ENCODE assay signal across 21 cellular contexts in the genomic region with DNA sequence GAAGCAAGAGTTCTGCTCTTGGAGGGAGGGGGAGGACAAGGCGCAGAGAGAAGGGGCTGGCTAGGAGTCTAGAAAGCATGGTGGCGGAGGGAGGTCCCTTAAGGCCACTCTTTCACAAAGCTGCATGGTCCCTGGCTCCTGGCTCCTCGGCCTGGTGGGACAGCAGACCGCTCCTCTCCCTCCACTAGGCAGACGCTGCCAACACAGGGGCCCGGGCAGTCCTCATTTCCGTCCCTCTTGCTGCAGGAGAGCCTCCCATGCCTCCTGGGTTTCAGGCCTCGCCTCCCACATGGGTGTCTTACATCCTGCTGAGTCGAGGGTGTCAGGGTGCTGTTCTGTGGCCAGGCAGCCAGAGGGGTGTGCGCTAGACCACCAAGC.
A peak's percentile ranks its signal among the peaks of the same experiment; 100 is the strongest.
DNase-seq lines count a peak whose midpoint lies in the region; ATAC-seq, FAIRE-seq and TF ChIP-seq lines count a peak whose summit lies in the region.
"Had no signal": no experiment of that assay in that cellular context is flagged by ENCODE, and none has a peak within 500 bp of the region (broad histone marks: within the 10 kb centered on the region; RNA-seq: fewer than 3 reads in every experiment).

No MANE protein-coding gene starts in this region.

- DNase-seq in K562 (ENCODE audit: extremely low read depth in 1 of 4, low spot score in 3 of 4) (no peak), suprapubic skin (ENCODE audit: low spot score in 2 of 2) (no peak), GOT3 (lab: John Stamatoyannopoulos, UW) (no peak), left colon (no peak)
- DNase-seq in activated CD4-positive, alpha-beta T cell treated with anti-CD3 and anti-CD28 coated beads for 1 hour: no peak
- DNase-seq: activated CD4-positive, alpha-beta T cell treated with anti-CD3 and anti-CD28 coated beads, Interleukin-2, amount 10 ng/mL, durations not matched to agents 24 days and 14 days; activated CD8-positive, alpha-beta memory T cell treated with anti-CD3 and anti-CD28 coated beads, Interleukin-2, amount 50 U/mL, for 4 hours; activated effector memory CD4-positive, alpha-beta T cell treated with anti-CD3 and anti-CD28 coated beads, Interleukin-2, amount 50 U/mL, for 16 hours; Caco-2; caudate nucleus; natural killer cell; NCI-H1930; NCI-H446; psoas muscle; substantia nigra had no signal

- POLR2A ChIA-PET in HEK293 (lab: Yijun Ruan, JAX): no interaction called here
- POLR2A ChIA-PET in K562 (lab: Yijun Ruan, JAX): interaction anchor here (0.5 to 1.6 kb wide), 3 partner anchors 9 to 1024 kb away, joined by 3 to 5 read pairs (median 5); no protein-coding TSS in a partner anchor

- intact Hi-C loops in K562 (cut with micrococcal nuclease): no loop called here
- intact Hi-C loops in left colon (cut with DNase I, micrococcal nuclease): no loop called here

- no peak overlapping the region; a peak in 1 of 4 replicates for H3K9ac ChIP-seq in K562 (ENCODE audit: insufficient read depth in 1 of 2, low read depth in 2 of 2, low read length in 2 of 2)

- peaks cover 8% of the 10 kb centered on the region for H4K20me1 ChIP-seq in K562 (replicated peaks; ENCODE audit: control insufficient read depth, insufficient read depth, low read length)

- no peak overlapping the region for H2AFZ ChIP-seq in K562 (ENCODE audit: low read depth, low read length)

- TF ChIP-seq POLR2A in K562 (conservative IDR thresholded peaks at IDR 0.05) (no peak), suprapubic skin (IDR thresholded peaks at IDR 0.05) (no peak)

- 42% methylated on average over 10 of the region's 10 CpGs for WGBS in K562 (ENCODE audit: insufficient coverage, low coverage, missing lambda C conversion rate)
- WGBS in suprapubic skin: 86% methylated on average over 10 of the region's 10 CpGs

- H3K27ac ChIP-seq in HEK293 (ENCODE audit: extremely low read depth, low read depth, low read length): no peak overlapping the region
- no peak overlapping the region for H3K27ac ChIP-seq in K562 (ENCODE audit: extremely low read depth, low read depth, low read length)
- H3K27ac ChIP-seq in muscle layer of duodenum (ENCODE audit: low read length): peak overlapping the region; percentile 23
- peak overlapping the region; percentile 6 for H3K27ac ChIP-seq in suprapubic skin
- H3K27ac ChIP-seq: HL-60 had no signal

- ATAC-seq in K562: no peak
- no peak for ATAC-seq in left colon
- ATAC-seq: natural killer cell, psoas muscle had no signal

- in situ Hi-C loops in K562 (cut with MboI): no loop called here

- no peak for TF ChIP-seq CTCF in HEK293 (tag by site-specific recombination; IDR thresholded peaks at IDR 0.05)
- no peak for TF ChIP-seq CTCF in K562 (IDR thresholded peaks at IDR 0.05 in 2 of 3, conservative IDR thresholded peaks at IDR 0.05 in 1 of 3; ENCODE audit: insufficient read depth in 2 of 3, low read depth in 1 of 3, low read length in 3 of 3)
- TF ChIP-seq CTCF in suprapubic skin (IDR thresholded peaks at IDR 0.05): no peak

- H3K79me2 ChIP-seq in K562 (ENCODE audit: control insufficient read depth, insufficient read depth, low read length): no peaks in the 10 kb centered on the region

- no peak for FAIRE-seq in K562 (lab: Jason Lieb, UNC)
- FAIRE-seq: TTC549 had no signal

- TF ChIP-seq EP300 in K562 (IDR thresholded peaks at IDR 0.05; ENCODE audit: low read length) (no peak), suprapubic skin (IDR thresholded peaks at IDR 0.05) (no peak)

- H3K4me2 ChIP-seq in K562 (ENCODE audit: insufficient read depth, low read length): no peak overlapping the region

- TF ChIP-seq RAD21 in K562 (CRISPR knock-in tag; conservative IDR thresholded peaks at IDR 0.05 in 1 of 2, IDR thresholded peaks at IDR 0.05 in 1 of 2): no peak

- H3K9me3 ChIP-seq in HEK293 (ENCODE audit: control insufficient read depth, insufficient read depth, low read depth, low read length) (no peaks in the 10 kb centered on the region), K562 (replicated peaks; ENCODE audit: control insufficient read depth, insufficient read depth, low read depth, low read length) (no peaks in the 10 kb centered on the region), muscle layer of duodenum (ENCODE audit: control insufficient read depth in 1 of 2, low read length in 2 of 2) (no peaks in the 10 kb centered on the region), suprapubic skin (no peaks in the 10 kb centered on the region)
- H3K9me3 ChIP-seq: adrenal gland, Caco-2, psoas muscle had no signal

- CTCF ChIA-PET in HEK293 (lab: Yijun Ruan, JAX): interaction anchor here (0.6 kb wide), 1 partner anchor 94 kb away, joined by 6 read pairs; no protein-coding TSS in a partner anchor
- CTCF ChIA-PET in K562 (lab: Yijun Ruan, JAX; ENCODE audit: low intra/inter-chr PET ratio): no interaction called here

- no peak overlapping the region for H3K4me3 ChIP-seq in HEK293 (ENCODE audit: low read depth, low read length)
- no peak overlapping the region for H3K4me3 ChIP-seq in K562
- H3K4me3 ChIP-seq in muscle layer of duodenum (ENCODE audit: low read depth in 1 of 2, low read length in 2 of 2): no peak overlapping the region
- no peak overlapping the region for H3K4me3 ChIP-seq in suprapubic skin
- H3K4me3 ChIP-seq: adrenal gland, lung, psoas muscle had no signal

- BruUV-seq in K562 (replicated peaks; lab: Mats Ljungman, UMichigan): no TSS peak

- no peaks in the 10 kb centered on the region for H3K9me1 ChIP-seq in K562 (ENCODE audit: control insufficient read depth, insufficient read depth, low read length)

- H3K36me3 ChIP-seq in HEK293 (ENCODE audit: control insufficient read depth in 2 of 2, insufficient read depth in 1 of 2, low read length in 2 of 2) (no peaks in the 10 kb centered on the region), K562 (ENCODE audit: control insufficient read depth, insufficient read depth, low read length) (no peaks in the 10 kb centered on the region), muscle layer of duodenum (ENCODE audit: control insufficient read depth in 1 of 2, insufficient read depth in 2 of 2, low read length in 2 of 2) (no peaks in the 10 kb centered on the region), suprapubic skin (peaks cover 3% of the 10 kb centered on the region)
- H3K36me3 ChIP-seq: adrenal gland had no signal

- H3K4me1 ChIP-seq in HEK293 (ENCODE audit: control insufficient read depth, insufficient read depth, low read length) (peaks cover 11% of the 10 kb centered on the region), K562 (replicated peaks in 1 of 2; ENCODE audit: control insufficient read depth in 2 of 2, insufficient read depth in 2 of 2, low read length in 2 of 2) (peaks cover 9 to 51% of the 10 kb centered on the region in 2 experiments; a peak in 4 of 5 replicates), muscle layer of duodenum (ENCODE audit: control insufficient read depth in 1 of 2, insufficient read depth in 2 of 2, low read length in 2 of 2) (peaks cover 25 to 79% of the 10 kb centered on the region in 2 donors), suprapubic skin (peaks cover 82% of the 10 kb centered on the region)

- H3K27me3 ChIP-seq in K562 (ENCODE audit: control insufficient read depth in 2 of 2, insufficient read depth in 2 of 2, low read length in 2 of 2) (peaks cover 6 to 14% of the 10 kb centered on the region in 2 experiments; a peak in 3 of 5 replicates), muscle layer of duodenum (ENCODE audit: low read depth, low read length) (no peaks in the 10 kb centered on the region), suprapubic skin (no peaks in the 10 kb centered on the region)
- H3K27me3 ChIP-seq: adrenal gland had no signal

TF ChIP-seq in HEK293, 187 proteins besides CTCF, POLR2A, EP300 and RAD21 (continues in another document):
- TF ChIP-seq, protein P1, sequence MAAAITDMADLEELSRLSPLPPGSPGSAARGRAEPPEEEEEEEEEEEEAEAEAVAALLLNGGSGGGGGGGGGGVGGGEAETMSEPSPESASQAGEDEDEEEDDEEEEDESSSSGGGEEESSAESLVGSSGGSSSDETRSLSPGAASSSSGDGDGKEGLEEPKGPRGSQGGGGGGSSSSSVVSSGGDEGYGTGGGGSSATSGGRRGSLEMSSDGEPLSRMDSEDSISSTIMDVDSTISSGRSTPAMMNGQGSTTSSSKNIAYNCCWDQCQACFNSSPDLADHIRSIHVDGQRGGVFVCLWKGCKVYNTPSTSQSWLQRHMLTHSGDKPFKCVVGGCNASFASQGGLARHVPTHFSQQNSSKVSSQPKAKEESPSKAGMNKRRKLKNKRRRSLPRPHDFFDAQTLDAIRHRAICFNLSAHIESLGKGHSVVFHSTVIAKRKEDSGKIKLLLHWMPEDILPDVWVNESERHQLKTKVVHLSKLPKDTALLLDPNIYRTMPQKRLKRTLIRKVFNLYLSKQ (tag by site-specific recombination; IDR thresholded peaks at IDR 0.05; ENCODE audit: borderline replicate concordance): no peak

TF ChIP-seq in K562, 482 proteins besides CTCF, POLR2A, EP300 and RAD21:
- TF ChIP-seq BRCA1 (IDR thresholded peaks at IDR 0.05): no peak
- TF ChIP-seq BRCA1 (CRISPR knock-in tag; IDR thresholded peaks at IDR 0.05): peak; percentile 67; the same call in 1 of the 2 replicates
- TF ChIP-seq ZC3H8 (IDR thresholded peaks at IDR 0.05): no peak
- no peak for TF ChIP-seq NR4A1 (CRISPR knock-in tag; IDR thresholded peaks at IDR 0.05)
- no peak for TF ChIP-seq NR4A1 (tag; IDR thresholded peaks at IDR 0.05)
- no peak for TF ChIP-seq HMGN3 (IDR thresholded peaks at IDR 0.05; ENCODE audit: borderline replicate concordance, extremely low read depth, insufficient read length, low read depth, low read length)
- TF ChIP-seq, protein P2, sequence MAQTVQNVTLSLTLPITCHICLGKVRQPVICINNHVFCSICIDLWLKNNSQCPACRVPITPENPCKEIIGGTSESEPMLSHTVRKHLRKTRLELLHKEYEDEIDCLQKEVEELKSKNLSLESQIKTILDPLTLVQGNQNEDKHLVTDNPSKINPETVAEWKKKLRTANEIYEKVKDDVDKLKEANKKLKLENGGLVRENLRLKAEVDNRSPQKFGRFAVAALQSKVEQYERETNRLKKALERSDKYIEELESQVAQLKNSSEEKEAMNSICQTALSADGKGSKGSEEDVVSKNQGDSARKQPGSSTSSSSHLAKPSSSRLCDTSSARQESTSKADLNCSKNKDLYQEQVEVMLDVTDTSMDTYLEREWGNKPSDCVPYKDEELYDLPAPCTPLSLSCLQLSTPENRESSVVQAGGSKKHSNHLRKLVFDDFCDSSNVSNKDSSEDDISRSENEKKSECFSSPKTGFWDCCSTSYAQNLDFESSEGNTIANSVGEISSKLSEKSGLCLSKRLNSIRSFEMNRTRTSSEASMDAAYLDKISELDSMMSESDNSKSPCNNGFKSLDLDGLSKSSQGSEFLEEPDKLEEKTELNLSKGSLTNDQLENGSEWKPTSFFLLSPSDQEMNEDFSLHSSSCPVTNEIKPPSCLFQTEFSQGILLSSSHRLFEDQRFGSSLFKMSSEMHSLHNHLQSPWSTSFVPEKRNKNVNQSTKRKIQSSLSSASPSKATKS (CRISPR knock-in tag; IDR thresholded peaks at IDR 0.05): no peak

Comparison
In these comparisons a context has a peak if more than half of its experiments do, and no peak if none do; other contexts are left out.
1. H3K27ac ChIP-seq: peak in muscle layer of duodenum (single experiment) and suprapubic skin (single experiment); none in HEK293 (single experiment) and K562 (single experiment).